In genomic region chr9:111804636-111805035, GRCh38 we compare ENCODE assay signal across 17 cellular contexts. TPM values are rescaled to one million over a fixed set of nuclear protein-coding genes. Genes with fewer than 3 reads are reported as not detected.
"Had no signal": no experiment of that assay in that cellular context is flagged by ENCODE, and none has a peak within 500 bp of the region (broad histone marks: within the 10 kb centered on the region; RNA-seq: fewer than 3 reads in every experiment).

No MANE protein-coding gene starts in this region.

- H3K4me1 ChIP-seq: esophagus muscularis mucosa, psoas muscle, tibial nerve, vagina had no signal

- H3K9me3 ChIP-seq: esophagus muscularis mucosa, psoas muscle, tibial nerve, vagina had no signal

- H3K4me3 ChIP-seq: esophagus muscularis mucosa, psoas muscle, tibial nerve, vagina had no signal

- H3K27ac ChIP-seq: esophagus muscularis mucosa, psoas muscle, tibial nerve, vagina had no signal

- H3K27me3 ChIP-seq: esophagus muscularis mucosa, tibial nerve, vagina had no signal

- DNase-seq: activated naive CD4-positive, alpha-beta T cell; amniotic stem cell; immature natural killer cell; psoas muscle had no signal

- H3K36me3 ChIP-seq: esophagus muscularis mucosa, tibial nerve, vagina had no signal

- FAIRE-seq: colon, endometrium had no signal

- ATAC-seq: psoas muscle, sciatic nerve had no signal

RNA-seq across cellular contexts. Expression of gene SHOC1, which starts 9.9 kb away (rescaled TPM):
- total RNA-seq: activated CD4-positive, alpha-beta memory T cell treated with anti-CD3 and anti-CD28 coated beads for 36 hours; activated CD4-positive, alpha-beta T cell treated with anti-CD3 and anti-CD28 coated beads for 36 hours; activated T-helper 1 cell treated with anti-CD3 and anti-CD28 coated beads, Interleukin-12 subunit alpha, Interleukin-12 subunit beta, Interleukin-2, Interleukin-4 antibody, amounts not matched to agents 30 ng/mL and 10 ng/mL and 1 ng/mL, durations not matched to agents 14 hours and 24 hours and 36 hours; mesothelial cell of epicardium; omental fat pad; sciatic nerve; subcutaneous adipose tissue; tibial nerve had no signal
- polyA plus RNA-seq: immature natural killer cell, neural cell had no signal
